In genomic region chr1:153550827-153551512, GRCh38 we compare ENCODE assay signal across 14 cellular contexts. TPM values are rescaled to one million over a fixed set of nuclear protein-coding genes. Genes with fewer than 3 reads are reported as not detected.
A peak's percentile ranks its signal among the peaks of the same experiment; 100 is the strongest.
DNase-seq lines count a peak whose midpoint lies in the region; TF ChIP-seq lines count a peak whose summit lies in the region.
"Had no signal": no experiment of that assay in that cellular context is flagged by ENCODE, and none has a peak within 500 bp of the region (broad histone marks: within the 10 kb centered on the region; RNA-seq: fewer than 3 reads in every experiment).

No MANE protein-coding gene starts in this region.

- H3K36me3 ChIP-seq in mammary epithelial cell (ENCODE audit: insufficient read depth, low read length) (peaks cover 20% of the 10 kb centered on the region), neutrophil (no peaks in the 10 kb centered on the region), WERI-Rb-1 (no peaks in the 10 kb centered on the region), tibial nerve (no peaks in the 10 kb centered on the region)
- H3K36me3 ChIP-seq: heart right ventricle had no signal

- peak; percentile 62 for DNase-seq in CD14-positive monocyte (ENCODE audit: low spot score)
- peak; percentile 64 for DNase-seq in NOMO-1 treated with dmso at 0.1 percent for 144 hours (lab: John Stamatoyannopoulos, UW; ENCODE audit: unreplicated experiment)
- DNase-seq in mammary epithelial cell: no peak
- no peak for DNase-seq in WERI-Rb-1
- no peak for DNase-seq in tibial nerve (ENCODE audit: low spot score in 2 of 2)
- DNase-seq in HK-2 (ENCODE audit: unreplicated experiment): no peak
- no peak for DNase-seq in NCI-H1694 treated with DMSO at 0.1 percent for 48 hours (lab: John Stamatoyannopoulos, UW)
- DNase-seq: GOT3, heart right ventricle, NCI-H146, NCI-H774 had no signal

- H3K4me3 Mint-ChIP-seq in CD14-positive monocyte: peak overlapping the region; percentile 13 to 26

- peaks cover 0 to 2% (median 1%) of the 10 kb centered on the region in 3 donors for H3K27me3 Mint-ChIP-seq in CD14-positive monocyte (ENCODE audit: low read depth in 3 of 3)

- H3K4me2 ChIP-seq in mammary epithelial cell (ENCODE audit: insufficient read depth, low read depth, low read length): no peak overlapping the region

- intact Hi-C loops in CD14-positive monocyte (cut with micrococcal nuclease) (no loop called here), mammary epithelial cell (cut with micrococcal nuclease) (no loop called here)

- TF ChIP-seq POLR2A in tibial nerve (IDR thresholded peaks at IDR 0.05): no peak

- no peaks in the 10 kb centered on the region for H3K27me3 ChIP-seq in mammary epithelial cell (ENCODE audit: insufficient read depth, low read length)
- no peaks in the 10 kb centered on the region for H3K27me3 ChIP-seq in neutrophil
- H3K27me3 ChIP-seq in WERI-Rb-1 (ENCODE audit: insufficient read depth, low read depth, severe bottlenecking): no peaks in the 10 kb centered on the region
- no peaks in the 10 kb centered on the region for H3K27me3 ChIP-seq in tibial nerve
- H3K27me3 ChIP-seq: heart right ventricle had no signal

- 88% methylated on average over 10 of the region's 10 CpGs for WGBS in mammary epithelial cell (ENCODE audit: low coverage, missing lambda C conversion rate)
- WGBS in tibial nerve, 2 donors: 74 to 76% methylated on average over 10 of the region's 10 CpGs

- H3K27ac ChIP-seq in mammary epithelial cell (ENCODE audit: insufficient read depth, low read depth, low read length): peak overlapping the region; percentile 28
- H3K27ac ChIP-seq in neutrophil: peak overlapping the region; percentile 65
- H3K27ac ChIP-seq in WERI-Rb-1: no peak overlapping the region
- peak overlapping the region in 2 of 4 donors; percentile 68 to 70 for H3K27ac ChIP-seq in tibial nerve

- TF ChIP-seq EP300 in tibial nerve (IDR thresholded peaks at IDR 0.05): no peak

- in situ Hi-C loops in mammary epithelial cell (cut with MboI; ENCODE audit: low sequenced_read_pairs in 2 of 2): no loop called here

- peaks cover 47% of the 10 kb centered on the region for H3K4me1 ChIP-seq in mammary epithelial cell (ENCODE audit: insufficient read depth, low read length)
- peaks cover 47 to 53% of the 10 kb centered on the region in 2 experiments for H3K4me1 ChIP-seq in neutrophil (ENCODE audit: control insufficient read depth in 1 of 2, insufficient read depth in 1 of 2, low read depth in 1 of 2, low read length in 1 of 2)
- H3K4me1 ChIP-seq in tibial nerve: peaks cover 0 to 54% (median 32%) of the 10 kb centered on the region in 4 donors

- H3K4me1 Mint-ChIP-seq in CD14-positive monocyte: peaks cover 79% of the 10 kb centered on the region

- H3K9me3 Mint-ChIP-seq in CD14-positive monocyte: no peaks in the 10 kb centered on the region

- peak overlapping the region; percentile 83 to 92 (median 90) for H3K27ac Mint-ChIP-seq in CD14-positive monocyte

- H3K79me2 ChIP-seq in mammary epithelial cell (ENCODE audit: insufficient read depth, low read length): no peaks in the 10 kb centered on the region

- TSS peak; percentile 5 for BruUV-seq in mammary epithelial cell (replicated peaks; lab: Mats Ljungman, UMichigan)

- CTCF ChIA-PET in mammary epithelial cell (lab: Charles Lee; ENCODE audit: low non-redundant PET): interaction anchor here (0.8 kb wide), 1 partner anchor 17 kb away, joined by 3 read pairs; no protein-coding TSS in a partner anchor

- H4K20me1 ChIP-seq in mammary epithelial cell (ENCODE audit: insufficient read depth, low read length): no peaks in the 10 kb centered on the region

- H2AFZ ChIP-seq in mammary epithelial cell (ENCODE audit: low read depth, low read length): no peak overlapping the region

- H3K36me3 Mint-ChIP-seq in CD14-positive monocyte: peaks cover 2 to 9% of the 10 kb centered on the region in 2 donors

- TF ChIP-seq CTCF in CD14-positive monocyte (IDR thresholded peaks at IDR 0.05) (no peak), mammary epithelial cell (conservative IDR thresholded peaks at IDR 0.05 in 1 of 2, IDR thresholded peaks at IDR 0.05 in 1 of 2; ENCODE audit: extremely low read depth in 1 of 2, insufficient read depth in 1 of 2, low read depth in 1 of 2, low read length in 2 of 2) (no peak), neutrophil (IDR thresholded peaks at IDR 0.05) (no peak), WERI-Rb-1 (IDR thresholded peaks at IDR 0.05; ENCODE audit: low read depth, low read length) (no peak), tibial nerve (IDR thresholded peaks at IDR 0.05) (no peak)

- dilution Hi-C loops in mammary epithelial cell (cut with HindIII; ENCODE audit: low sequenced_read_pairs): no loop called here

- H3K9me3 ChIP-seq in mammary epithelial cell (replicated peaks; ENCODE audit: insufficient read depth, low read length) (no peaks in the 10 kb centered on the region), neutrophil (no peaks in the 10 kb centered on the region), WERI-Rb-1 (ENCODE audit: severe bottlenecking) (no peaks in the 10 kb centered on the region), tibial nerve (no peaks in the 10 kb centered on the region)
- H3K9me3 ChIP-seq: heart right ventricle had no signal

- no peak overlapping the region for H3K9ac ChIP-seq in mammary epithelial cell (ENCODE audit: insufficient read depth, low read length)

- H3K4me3 ChIP-seq in mammary epithelial cell (replicated peaks in 1 of 3; ENCODE audit: insufficient read depth in 1 of 3, low read depth in 2 of 3, low read length in 3 of 3) (no peak overlapping the region), neutrophil (ENCODE audit: low read depth in 1 of 2, low read length in 1 of 2) (peak overlapping the region in 1 of 2 experiments; percentile 3), WERI-Rb-1 (ENCODE audit: low read depth, low read length) (no peak overlapping the region), tibial nerve (no peak overlapping the region)
- H3K4me3 ChIP-seq: heart right ventricle had no signal

RNA-seq across cellular contexts. Expression of gene S100A3, which starts 1.9 kb away (rescaled TPM):
- polyA plus RNA-seq in CD14-positive monocyte (under 1 TPM in 1 of 2 donors, not detected in 1; 0.54 TPM), mammary epithelial cell (46.1 TPM)
- total RNA-seq in mammary epithelial cell (10 to 100 TPM in 1 of 2 donors, 1 to 10 TPM in 1; 3.5 to 58.6 TPM), tibial nerve (1 to 10 TPM in 2 of 4 donors, not detected in 2; 1.1 to 2.7 TPM)
- polyA minus RNA-seq in mammary epithelial cell: 17.4 TPM
- total RNA-seq: liver had no signal
- polyA plus RNA-seq: liver had no signal

RNA-seq across cellular contexts. Expression of gene S100A4, which starts 5.4 kb away (rescaled TPM):
- polyA plus RNA-seq in CD14-positive monocyte: 1,000 to 10,000 TPM; 6,092 to 7,344 TPM
- 1 to 10 TPM; 4.3 to 9.9 TPM for total RNA-seq in mammary epithelial cell
- 24.2 TPM for polyA plus RNA-seq in mammary epithelial cell
- polyA minus RNA-seq in mammary epithelial cell: not detected
- 100 to 1,000 TPM; 398 to 439 (median 420) TPM for total RNA-seq in tibial nerve

RNA-seq across cellular contexts. Expression of gene S100A5, which starts 10.2 kb away (rescaled TPM):
- polyA plus RNA-seq in CD14-positive monocyte (1 to 10 TPM in 1 of 2 donors, not detected in 1; 1.4 TPM), mammary epithelial cell (0.34 TPM)
- total RNA-seq in mammary epithelial cell (not detected), tibial nerve (not detected)
- not detected for polyA minus RNA-seq in mammary epithelial cell
- total RNA-seq: heart right ventricle, liver, omental fat pad had no signal
- polyA plus RNA-seq: heart right ventricle, liver had no signal

RNA-seq across cellular contexts. Expression of gene S100A2, which starts 14.7 kb away (rescaled TPM):
- polyA plus RNA-seq in CD14-positive monocyte (not detected), mammary epithelial cell (15,689 TPM)
- total RNA-seq in mammary epithelial cell (over 10,000 TPM in 1 of 2 donors, 1,000 to 10,000 TPM in 1; 2,255 to 12,622 TPM), tibial nerve (10 to 100 TPM in 1 of 4 donors, 1 to 10 TPM in 2, not detected in 1; 2.3 to 12.6 (median 4.2) TPM)
- 4,465 TPM for polyA minus RNA-seq in mammary epithelial cell
- total RNA-seq: liver had no signal

RNA-seq across cellular contexts. Expression of gene S100A6, which starts 15.2 kb away (rescaled TPM):
- polyA plus RNA-seq in CD14-positive monocyte (1,000 to 10,000 TPM; 4,414 to 5,004 TPM), mammary epithelial cell (2,730 TPM)
- total RNA-seq in mammary epithelial cell (1,000 to 10,000 TPM; 1,155 to 2,455 TPM), tibial nerve (1,000 to 10,000 TPM in 2 of 4 donors, 100 to 1,000 TPM in 2; 651 to 1,173 (median 946) TPM)
- 719 TPM for polyA minus RNA-seq in mammary epithelial cell

Comparison
In these comparisons a context has a peak if more than half of its experiments do, and no peak if none do; other contexts are left out.
1. DNase-seq: peak in CD14-positive monocyte (single experiment) and NOMO-1 treated with dmso at 0.1 percent for 144 hours (single experiment); none in mammary epithelial cell (single experiment), WERI-Rb-1 (single experiment), tibial nerve (0 of 2), HK-2 (single experiment) and NCI-H1694 treated with DMSO at 0.1 percent for 48 hours (single experiment).
2. RNA of gene S100A4, which starts 5.4 kb away (total RNA-seq): 398 to 439 TPM in tibial nerve; 4.3 to 9.9 TPM in mammary epithelial cell; every median in the first group is over 10 times any median in the second.